1 cellular context compared by ENCODE assay signal in genomic region chr12:92524489-92524888, GRCh38.
TF ChIP-seq lines count a peak whose summit lies in the region.

No MANE protein-coding gene starts in this region.

TF ChIP-seq in GM12878, 131 proteins besides CTCF, POLR2A, EP300 and RAD21 (continued from another document):
- TF ChIP-seq CBX5 (IDR thresholded peaks at IDR 0.05; ENCODE audit: low read depth), result no peak
- TF ChIP-seq MYC (IDR thresholded peaks at IDR 0.05; ENCODE audit: insufficient read depth, insufficient read length, insufficient replicate concordance, low read length, severe bottlenecking), result no peak
- TF ChIP-seq MTA3 (IDR thresholded peaks at IDR 0.05; ENCODE audit: borderline replicate concordance, low read length), result no peak
